1 cellular context compared by ENCODE assay signal in the genomic region with DNA sequence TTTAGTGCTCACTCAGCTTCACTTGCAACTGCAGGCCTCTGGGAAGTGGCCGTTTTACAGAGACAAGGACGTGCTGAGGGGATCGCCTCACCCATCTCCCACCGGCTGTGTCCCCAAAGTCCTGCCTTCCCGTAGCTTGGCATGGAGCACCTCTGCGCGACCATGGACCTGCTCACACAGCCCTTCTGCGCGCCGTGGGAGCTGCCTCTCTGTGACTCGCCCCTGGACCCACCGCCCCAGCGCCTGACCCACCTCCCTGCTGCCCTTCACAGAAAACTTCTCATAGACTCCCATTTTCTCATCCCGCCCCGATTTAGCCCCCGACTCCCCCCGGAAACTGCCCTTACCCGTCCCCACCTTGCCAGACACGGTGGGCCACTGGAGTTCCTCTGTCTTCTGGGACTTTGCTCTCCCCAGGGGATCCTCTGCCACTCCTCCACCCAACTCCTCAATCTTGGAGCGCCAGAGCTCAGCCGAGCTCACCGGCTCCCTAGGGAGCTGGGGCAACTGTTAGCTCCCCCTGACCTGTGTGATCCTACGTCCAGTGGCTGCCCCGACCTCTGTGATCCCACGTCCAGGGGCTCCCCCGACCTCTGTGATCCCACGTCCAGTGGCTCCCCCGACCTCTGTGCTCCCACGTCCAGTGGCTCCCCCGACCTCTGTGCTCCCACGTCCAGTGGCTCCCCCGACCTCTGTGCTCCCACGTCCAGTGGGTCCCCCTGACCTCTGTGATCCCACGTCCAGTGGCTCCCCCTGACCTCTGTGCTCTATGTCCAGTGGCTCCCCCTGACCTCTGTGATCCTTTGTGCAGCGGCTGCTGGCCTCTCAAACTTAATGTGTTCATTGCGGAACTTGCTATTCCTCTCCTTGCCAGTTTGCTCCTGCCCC.
TF ChIP-seq lines count a peak whose summit lies in the region.

No MANE protein-coding gene starts in this region.

TF ChIP-seq in HepG2, 621 proteins besides CTCF, POLR2A, EP300 and RAD21:
- TF ChIP-seq, protein P1, sequence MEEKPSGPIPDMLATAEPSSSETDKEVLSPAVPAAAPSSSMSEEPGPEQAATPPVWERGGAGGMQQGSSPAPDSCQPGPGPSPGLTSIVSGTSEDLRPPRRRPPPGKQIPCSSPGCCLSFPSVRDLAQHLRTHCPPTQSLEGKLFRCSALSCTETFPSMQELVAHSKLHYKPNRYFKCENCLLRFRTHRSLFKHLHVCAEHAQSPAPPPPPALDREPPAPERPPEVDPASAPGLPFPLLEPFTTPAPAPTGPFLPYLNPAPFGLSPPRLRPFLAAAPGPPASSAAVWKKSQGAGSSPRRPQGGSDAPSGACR (CRISPR knock-in tag; IDR thresholded peaks at IDR 0.05), result no peak
- peak; percentile 86 for TF ChIP-seq AGO2 (optimal IDR thresholded peaks at IDR 0.05; ENCODE audit: low read depth, low read length)
- no peak for TF ChIP-seq EHMT2 (IDR thresholded peaks at IDR 0.05; ENCODE audit: borderline replicate concordance, low read depth, low read length)
- TF ChIP-seq GABPA (IDR thresholded peaks at IDR 0.05; ENCODE audit: low read depth, low read length), result 0 out of 2 replicates have a peak, but pooled peaks have one; percentile 8
- no peak for TF ChIP-seq GABPA (CRISPR knock-in tag; IDR thresholded peaks at IDR 0.05; ENCODE audit: low read depth)
- TF ChIP-seq, protein P2, sequence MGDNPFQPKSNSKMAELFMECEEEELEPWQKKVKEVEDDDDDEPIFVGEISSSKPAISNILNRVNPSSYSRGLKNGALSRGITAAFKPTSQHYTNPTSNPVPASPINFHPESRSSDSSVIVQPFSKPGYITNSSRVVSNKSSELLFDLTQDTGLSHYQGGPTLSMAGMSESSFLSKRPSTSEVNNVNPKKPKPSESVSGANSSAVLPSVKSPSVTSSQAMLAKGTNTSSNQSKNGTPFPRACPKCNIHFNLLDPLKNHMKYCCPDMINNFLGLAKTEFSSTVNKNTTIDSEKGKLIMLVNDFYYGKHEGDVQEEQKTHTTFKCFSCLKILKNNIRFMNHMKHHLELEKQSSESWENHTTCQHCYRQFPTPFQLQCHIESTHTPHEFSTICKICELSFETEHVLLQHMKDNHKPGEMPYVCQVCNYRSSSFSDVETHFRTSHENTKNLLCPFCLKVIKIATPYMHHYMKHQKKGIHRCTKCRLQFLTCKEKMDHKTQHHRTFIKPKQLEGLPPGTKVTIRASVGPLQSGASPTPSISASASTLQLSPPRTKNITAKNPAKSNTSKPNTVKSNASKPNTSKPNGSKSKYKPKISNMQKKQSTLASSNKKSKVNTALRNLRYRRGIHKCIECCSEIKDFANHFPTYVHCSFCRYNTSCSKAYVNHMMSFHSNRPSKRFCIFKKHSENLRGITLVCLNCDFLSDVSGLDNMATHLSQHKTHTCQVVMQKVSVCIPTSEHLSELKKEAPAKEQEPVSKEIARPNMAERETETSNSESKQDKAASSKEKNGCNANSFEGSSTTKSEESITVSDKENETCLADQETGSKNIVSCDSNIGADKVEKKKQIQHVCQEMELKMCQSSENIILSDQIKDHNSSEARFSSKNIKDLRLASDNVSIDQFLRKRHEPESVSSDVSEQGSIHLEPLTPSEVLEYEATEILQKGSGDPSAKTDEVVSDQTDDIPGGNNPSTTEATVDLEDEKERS (CRISPR knock-in tag; IDR thresholded peaks at IDR 0.05), result no peak
- TF ChIP-seq ZFYVE20 (CRISPR knock-in tag; IDR thresholded peaks at IDR 0.05; ENCODE audit: borderline replicate concordance, low read depth), result no peak
- no peak for TF ChIP-seq KLF15 (CRISPR knock-in tag; IDR thresholded peaks at IDR 0.05; ENCODE audit: borderline replicate concordance)
- TF ChIP-seq ARID2 (CRISPR knock-in tag; IDR thresholded peaks at IDR 0.05; ENCODE audit: borderline replicate concordance), result no peak
- TF ChIP-seq, protein P3, sequence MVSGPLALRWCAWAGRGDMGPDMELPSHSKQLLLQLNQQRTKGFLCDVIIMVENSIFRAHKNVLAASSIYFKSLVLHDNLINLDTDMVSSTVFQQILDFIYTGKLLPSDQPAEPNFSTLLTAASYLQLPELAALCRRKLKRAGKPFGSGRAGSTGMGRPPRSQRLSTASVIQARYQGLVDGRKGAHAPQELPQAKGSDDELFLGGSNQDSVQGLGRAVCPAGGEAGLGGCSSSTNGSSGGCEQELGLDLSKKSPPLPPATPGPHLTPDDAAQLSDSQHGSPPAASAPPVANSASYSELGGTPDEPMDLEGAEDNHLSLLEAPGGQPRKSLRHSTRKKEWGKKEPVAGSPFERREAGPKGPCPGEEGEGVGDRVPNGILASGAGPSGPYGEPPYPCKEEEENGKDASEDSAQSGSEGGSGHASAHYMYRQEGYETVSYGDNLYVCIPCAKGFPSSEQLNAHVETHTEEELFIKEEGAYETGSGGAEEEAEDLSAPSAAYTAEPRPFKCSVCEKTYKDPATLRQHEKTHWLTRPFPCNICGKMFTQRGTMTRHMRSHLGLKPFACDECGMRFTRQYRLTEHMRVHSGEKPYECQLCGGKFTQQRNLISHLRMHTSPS (CRISPR knock-in tag; IDR thresholded peaks at IDR 0.05; ENCODE audit: low read depth), result no peak
- TF ChIP-seq MYNN (CRISPR knock-in tag; IDR thresholded peaks at IDR 0.05; ENCODE audit: low read depth), result no peak
- TF ChIP-seq NFKBIZ (CRISPR knock-in tag; IDR thresholded peaks at IDR 0.05), result no peak
- TF ChIP-seq NR2C2 (CRISPR knock-in tag; IDR thresholded peaks at IDR 0.05; ENCODE audit: borderline replicate concordance), result no peak
- no peak for TF ChIP-seq SP2 (CRISPR knock-in tag; IDR thresholded peaks at IDR 0.05)
- TF ChIP-seq HES4 (CRISPR knock-in tag; IDR thresholded peaks at IDR 0.05; ENCODE audit: borderline replicate concordance), result no peak
- TF ChIP-seq KLF12 (CRISPR knock-in tag; IDR thresholded peaks at IDR 0.05; ENCODE audit: borderline replicate concordance), result no peak
- no peak for TF ChIP-seq ESRRA (CRISPR knock-in tag; IDR thresholded peaks at IDR 0.05; ENCODE audit: low read depth)
- no peak for TF ChIP-seq MED8 (CRISPR knock-in tag; IDR thresholded peaks at IDR 0.05; ENCODE audit: insufficient replicate concordance)
TF ChIP-seq in HepG2: peak in this region for 2.
